In genomic region chr18:28904789-28905364, GRCh38 we compare ENCODE assay signal across 15 cellular contexts.
DNase-seq lines count a peak whose midpoint lies in the region; ATAC-seq and TF ChIP-seq lines count a peak whose summit lies in the region.
"Had no signal": no experiment of that assay in that cellular context is flagged by ENCODE, and none has a peak within 500 bp of the region (broad histone marks: within the 10 kb centered on the region; RNA-seq: fewer than 3 reads in every experiment).

No MANE protein-coding gene starts in this region.

- H3K4me2 ChIP-seq in DND-41 (ENCODE audit: insufficient read depth, low read length): peak overlapping the region; percentile 35; the same call in 1 of the 2 replicates
- H3K4me2 ChIP-seq: GM23338 had no signal

- H3K4me3 Mint-ChIP-seq in WTC11: no peak overlapping the region
- H3K4me3 Mint-ChIP-seq: CD4-positive, alpha-beta T cell; GM23338 had no signal

- H3K4me3 ChIP-seq in DND-41 (ENCODE audit: low read depth in 1 of 2, low read length in 2 of 2) (no peak overlapping the region), HEK293 (ENCODE audit: low read depth, low read length) (no peak overlapping the region)
- H3K4me3 ChIP-seq: GM23338 had no signal

- DNase-seq in DND-41 (no peak), WTC11 (ENCODE audit: low spot score) (no peak), NCI-H2171 treated with DMSO at 0.1 percent for 48 hours (lab: John Stamatoyannopoulos, UW) (no peak), UCSD-AML1 (lab: John Stamatoyannopoulos, UW; ENCODE audit: unreplicated experiment) (no peak)
- no peak for DNase-seq in stimulated activated CD8-positive, alpha-beta memory T cell treated with anti-CD3 and anti-CD28 coated beads, Interleukin-4, amount 100 ng/mL, for 48 hours
- DNase-seq: Caco-2; CD4-positive, alpha-beta T cell; DMS153; DMS79; GF-D8 had no signal

- H3K36me3 Mint-ChIP-seq in WTC11: no peaks in the 10 kb centered on the region

- H3K27me3 Mint-ChIP-seq in WTC11 (ENCODE audit: low read depth): no peaks in the 10 kb centered on the region; the same call in 1 of the 2 replicates
- H3K27me3 Mint-ChIP-seq: CD4-positive, alpha-beta T cell had no signal

- H3K9me3 Mint-ChIP-seq in WTC11: no peaks in the 10 kb centered on the region
- H3K9me3 Mint-ChIP-seq: GM23338 had no signal

- POLR2A ChIA-PET in HEK293 (lab: Yijun Ruan, JAX): no interaction called here
- POLR2A ChIA-PET in WTC11 (lab: Charles Lee): no interaction called here

- H3K27me3 ChIP-seq in DND-41 (ENCODE audit: insufficient read depth, low read length, poor library complexity): no peaks in the 10 kb centered on the region

- no peaks in the 10 kb centered on the region for H3K36me3 ChIP-seq in DND-41 (ENCODE audit: insufficient read depth, low read length)
- H3K36me3 ChIP-seq in HEK293 (ENCODE audit: control insufficient read depth in 2 of 2, insufficient read depth in 1 of 2, low read length in 2 of 2): no peaks in the 10 kb centered on the region

- H3K4me1 ChIP-seq in DND-41 (ENCODE audit: insufficient read depth, low read length) (peaks cover 23% of the 10 kb centered on the region), HEK293 (ENCODE audit: control insufficient read depth, insufficient read depth, low read length) (no peaks in the 10 kb centered on the region)
- H3K4me1 ChIP-seq: Caco-2 had no signal

- H4K20me1 ChIP-seq in DND-41 (ENCODE audit: insufficient read depth, low read length): no peaks in the 10 kb centered on the region

- CTCF ChIA-PET in HEK293 (lab: Yijun Ruan, JAX) (no interaction called here), WTC11 (lab: Charles Lee) (no interaction called here)

- H3K79me2 ChIP-seq in DND-41 (ENCODE audit: insufficient read depth, low read length): no peaks in the 10 kb centered on the region

- H3K27ac ChIP-seq in DND-41 (ENCODE audit: low read length) (0 out of 2 replicates have a peak overlapping the region, but pooled peaks have one; percentile 30), HEK293 (ENCODE audit: extremely low read depth, low read depth, low read length) (no peak overlapping the region)
- H3K27ac ChIP-seq: C4-2B, HL-60 had no signal

- ATAC-seq in DND-41 (ENCODE audit: insufficient read depth, low read depth): no peak
- ATAC-seq in WTC11: no peak
- ATAC-seq: GM23338, HCT116 had no signal

- H3K4me1 Mint-ChIP-seq in WTC11: peaks cover 20% of the 10 kb centered on the region

- TF ChIP-seq CTCF in DND-41 (IDR thresholded peaks at IDR 0.05; ENCODE audit: borderline replicate concordance, extremely low read depth, low read length, poor library complexity, severe bottlenecking) (no peak), HEK293 (tag by site-specific recombination; IDR thresholded peaks at IDR 0.05) (no peak), WTC11 (IDR thresholded peaks at IDR 0.05) (no peak)

- H3K27ac Mint-ChIP-seq in WTC11: no peak overlapping the region
- H3K27ac Mint-ChIP-seq: CD4-positive, alpha-beta T cell; GM23338 had no signal

- no peaks in the 10 kb centered on the region for H3K9me3 ChIP-seq in DND-41 (ENCODE audit: insufficient read depth, low read length, severe bottlenecking)
- no peaks in the 10 kb centered on the region for H3K9me3 ChIP-seq in HEK293 (ENCODE audit: control insufficient read depth, insufficient read depth, low read depth, low read length)
- H3K9me3 ChIP-seq: Caco-2 had no signal

- H2AFZ ChIP-seq in DND-41 (ENCODE audit: low read depth, low read length): no peak overlapping the region
- H2AFZ ChIP-seq: GM23338 had no signal

- no peak overlapping the region for H3K9ac ChIP-seq in DND-41 (ENCODE audit: low read depth, low read length)

TF ChIP-seq in HEK293, 187 proteins besides CTCF, POLR2A, EP300 and RAD21:
- TF ChIP-seq ZNF366 (tag by site-specific recombination; conservative IDR thresholded peaks at IDR 0.05) (peak; percentile 94), HOXC10 (CRISPR knock-in tag; IDR thresholded peaks at IDR 0.05) (no peak)

TF ChIP-seq in WTC11, 78 proteins besides CTCF, POLR2A, EP300 and RAD21:
- TF ChIP-seq SMAD4 (CRISPR knock-in tag; IDR thresholded peaks at IDR 0.05) (no peak), ZNF512 (CRISPR knock-in tag; IDR thresholded peaks at IDR 0.05; ENCODE audit: borderline replicate concordance) (peak; percentile 91; the same call in 1 of the 2 replicates)
TF ChIP-seq in WTC11: peak in this region for 1.
